ENCODE assay signal across 14 cellular contexts in the genomic region with DNA sequence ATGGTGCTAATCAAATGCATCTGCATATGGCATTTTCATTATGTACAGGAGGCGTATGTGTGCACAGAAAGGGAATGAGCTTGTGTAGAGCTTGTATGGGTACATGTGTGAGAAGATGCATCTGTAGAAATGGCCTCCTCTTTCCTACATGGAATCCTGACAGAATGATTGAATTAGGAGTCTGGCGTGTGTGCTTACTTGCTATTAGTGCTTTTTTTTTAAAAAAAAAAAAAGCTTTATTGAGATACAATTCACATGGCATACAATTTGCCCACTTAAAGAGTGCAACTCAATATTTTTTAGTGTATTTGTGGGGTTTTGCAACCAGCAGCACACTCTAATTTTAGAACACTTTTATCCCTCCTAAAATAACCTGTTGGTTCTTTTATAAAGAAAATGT.
A peak's percentile ranks its signal among the peaks of the same experiment; 100 is the strongest.
DNase-seq lines count a peak whose midpoint lies in the region; ATAC-seq and TF ChIP-seq lines count a peak whose summit lies in the region.
"Had no signal": no experiment of that assay in that cellular context is flagged by ENCODE, and none has a peak within 500 bp of the region (broad histone marks: within the 10 kb centered on the region; RNA-seq: fewer than 3 reads in every experiment).

No MANE protein-coding gene starts in this region.

- no peak for DNase-seq in activated T-cell treated with anti-CD3 and anti-CD28 coated beads, Interleukin-2, amount 50 U/mL, for 72 hours
- no peak for DNase-seq in activated T-cell treated with anti-CD3 and anti-CD28 coated beads for 4 hours
- peak; percentile 45 for DNase-seq in SK-N-DZ (ENCODE audit: low spot score)
- no peak for DNase-seq in glutamatergic neuron
- no peak for DNase-seq in stimulated activated naive B cell treated with anti-CD40 and anti-IgM and Interleukin-4, amounts not matched to agents 10 μg/mL and 1 μg/mL and 100 μg/mL, for 72 hours
- DNase-seq in DMS53 (lab: John Stamatoyannopoulos, UW) = no peak
- DNase-seq in ovary = no peak
- DNase-seq: Caco-2; NCI-H2029 treated with DMSO at 0.1 percent for 48 hours; NCI-H526; Right ventricle myocardium superior; stimulated activated naive CD4-positive, alpha-beta T cell had no signal

- no peak overlapping the region for H3K4me3 Mint-ChIP-seq in activated T-cell treated with anti-CD3 and anti-CD28 coated beads, Interleukin-2, amount 50 U/mL, for 72 hours
- peak overlapping the region; percentile 72 for H3K4me3 Mint-ChIP-seq in glutamatergic neuron (ENCODE audit: unreplicated experiment)
- no peak overlapping the region for H3K4me3 Mint-ChIP-seq in stimulated activated naive B cell treated with anti-CD40 and anti-IgM and Interleukin-4, amounts not matched to agents 10 μg/mL and 1 μg/mL and 100 μg/mL, for 72 hours

- H3K4me3 ChIP-seq in ovary = no peak overlapping the region

- no peak for ATAC-seq in activated T-cell treated with anti-CD3 and anti-CD28 coated beads, Interleukin-2, amount 50 U/mL, for 72 hours (replicated peaks in 1 of 2)
- no peak for ATAC-seq in stimulated activated naive B cell treated with anti-CD40 and anti-IgM and Interleukin-4, amounts not matched to agents 10 μg/mL and 1 μg/mL and 100 μg/mL, for 72 hours (replicated peaks)
- ATAC-seq in HG02798 (IDR thresholded peaks at IDR 0.05; ENCODE audit: poor library complexity, unreplicated experiment) = no peak
- ATAC-seq: activated CD4-positive, CD25-positive, alpha-beta regulatory T cell treated with anti-CD3 and anti-CD28 coated beads, Interleukin-2, amount 50 U/mL, for 24 hours had no signal

- peaks cover 5% of the 10 kb centered on the region for H3K4me1 ChIP-seq in ovary (ENCODE audit: insufficient read depth)

- H3K4me1 Mint-ChIP-seq in activated T-cell treated with anti-CD3 and anti-CD28 coated beads, Interleukin-2, amount 50 U/mL, for 72 hours (ENCODE audit: low read depth) = peaks cover 97% of the 10 kb centered on the region
- peaks cover 63% of the 10 kb centered on the region for H3K4me1 Mint-ChIP-seq in glutamatergic neuron (ENCODE audit: low read depth, unreplicated experiment)
- H3K4me1 Mint-ChIP-seq in stimulated activated naive B cell treated with anti-CD40 and anti-IgM and Interleukin-4, amounts not matched to agents 10 μg/mL and 1 μg/mL and 100 μg/mL, for 72 hours = peaks cover 70 to 97% of the 10 kb centered on the region in 2 donors

- H3K9me3 Mint-ChIP-seq in activated T-cell treated with anti-CD3 and anti-CD28 coated beads, Interleukin-2, amount 50 U/mL, for 72 hours = peaks cover 0 to 4% of the 10 kb centered on the region in 2 donors
- peaks cover 19% of the 10 kb centered on the region for H3K9me3 Mint-ChIP-seq in glutamatergic neuron (ENCODE audit: unreplicated experiment)
- H3K9me3 Mint-ChIP-seq in stimulated activated naive B cell treated with anti-CD40 and anti-IgM and Interleukin-4, amounts not matched to agents 10 μg/mL and 1 μg/mL and 100 μg/mL, for 72 hours = no peaks in the 10 kb centered on the region

- H3K36me3 ChIP-seq in ovary = no peaks in the 10 kb centered on the region

- intact Hi-C loops in ovary (cut with DNase I) = no loop called here

- WGBS in ovary, 3 donors = 81 to 85% (median 83%) methylated on average over 2 of the region's 2 CpGs

- H3K27me3 ChIP-seq in ovary = no peaks in the 10 kb centered on the region

- H3K27ac ChIP-seq in ovary = no peak overlapping the region

- H3K9me3 ChIP-seq in ovary = no peaks in the 10 kb centered on the region
- H3K9me3 ChIP-seq: Caco-2 had no signal

- no peak for TF ChIP-seq EP300 in ovary (IDR thresholded peaks at IDR 0.05)

- H3K36me3 Mint-ChIP-seq in activated T-cell treated with anti-CD3 and anti-CD28 coated beads, Interleukin-2, amount 50 U/mL, for 72 hours (ENCODE audit: insufficient read depth in 2 of 2) = peaks cover 6 to 20% of the 10 kb centered on the region in 2 donors
- no peaks in the 10 kb centered on the region for H3K36me3 Mint-ChIP-seq in glutamatergic neuron (ENCODE audit: unreplicated experiment)
- peaks cover 26 to 32% of the 10 kb centered on the region in 2 donors for H3K36me3 Mint-ChIP-seq in stimulated activated naive B cell treated with anti-CD40 and anti-IgM and Interleukin-4, amounts not matched to agents 10 μg/mL and 1 μg/mL and 100 μg/mL, for 72 hours

- no peaks in the 10 kb centered on the region for H3K27me3 Mint-ChIP-seq in activated T-cell treated with anti-CD3 and anti-CD28 coated beads, Interleukin-2, amount 50 U/mL, for 72 hours (ENCODE audit: low read depth)
- H3K27me3 Mint-ChIP-seq in glutamatergic neuron (ENCODE audit: unreplicated experiment) = peaks cover 7% of the 10 kb centered on the region
- H3K27me3 Mint-ChIP-seq in stimulated activated naive B cell treated with anti-CD40 and anti-IgM and Interleukin-4, amounts not matched to agents 10 μg/mL and 1 μg/mL and 100 μg/mL, for 72 hours = no peaks in the 10 kb centered on the region

- no peak for TF ChIP-seq POLR2A in ovary (IDR thresholded peaks at IDR 0.05)

- H3K27ac Mint-ChIP-seq in activated T-cell treated with anti-CD3 and anti-CD28 coated beads, Interleukin-2, amount 50 U/mL, for 72 hours = peak overlapping the region; percentile 13
- peak overlapping the region; percentile 97 for H3K27ac Mint-ChIP-seq in glutamatergic neuron (ENCODE audit: unreplicated experiment)
- H3K27ac Mint-ChIP-seq in stimulated activated naive B cell treated with anti-CD40 and anti-IgM and Interleukin-4, amounts not matched to agents 10 μg/mL and 1 μg/mL and 100 μg/mL, for 72 hours = peak overlapping the region; percentile 27

- TF ChIP-seq CTCF in glutamatergic neuron (IDR thresholded peaks at IDR 0.05; ENCODE audit: partially characterized antibody, unreplicated experiment) (no peak), ovary (IDR thresholded peaks at IDR 0.05) (no peak)

Comparison
In these comparisons a context has a peak if more than half of its experiments do, and no peak if none do; other contexts are left out.
1. H3K27ac Mint-ChIP-seq: peak in every context shown above with its lines; median percentile 97 in glutamatergic neuron; 27 in stimulated activated naive B cell treated with anti-CD40 and anti-IgM and Interleukin-4, amounts not matched to agents 10 μg/mL and 1 μg/mL and 100 μg/mL, for 72 hours; 13 in activated T-cell treated with anti-CD3 and anti-CD28 coated beads, Interleukin-2, amount 50 U/mL, for 72 hours.